Comparison of ENCODE assay signal across 15 cellular contexts in genomic region chr19:19139876-19140229, GRCh38. TPM values are rescaled to one million over a fixed set of nuclear protein-coding genes. Genes with fewer than 3 reads are reported as not detected.
DNase-seq lines count a peak whose midpoint lies in the region; ATAC-seq, FAIRE-seq and TF ChIP-seq lines count a peak whose summit lies in the region.
"Had no signal": no experiment of that assay in that cellular context is flagged by ENCODE, and none has a peak within 500 bp of the region (broad histone marks: within the 10 kb centered on the region; RNA-seq: fewer than 3 reads in every experiment).

No MANE protein-coding gene starts in this region.

- no peaks in the 10 kb centered on the region for H3K27me3 ChIP-seq in astrocyte (ENCODE audit: insufficient read depth, low read length)
- H3K27me3 ChIP-seq: foreskin keratinocyte, left lung, tibial artery had no signal

- peaks cover 12% of the 10 kb centered on the region for H3K79me2 ChIP-seq in astrocyte (ENCODE audit: insufficient read depth, low read length)

- FAIRE-seq in astrocyte (lab: Jason Lieb, UNC): no peak

- H3K4me1 Mint-ChIP-seq in HFFc6 (ENCODE audit: low read depth): peaks cover 17% of the 10 kb centered on the region
- peaks cover 3% of the 10 kb centered on the region for H3K4me1 Mint-ChIP-seq in astrocyte (ENCODE audit: low read depth, unreplicated experiment)
- H3K4me1 Mint-ChIP-seq in nephron: peaks cover 14% of the 10 kb centered on the region

- peaks cover 3% of the 10 kb centered on the region for H3K27me3 Mint-ChIP-seq in HFFc6 (ENCODE audit: insufficient read depth)
- peaks cover 7% of the 10 kb centered on the region for H3K27me3 Mint-ChIP-seq in astrocyte (ENCODE audit: low read depth, unreplicated experiment)
- H3K27me3 Mint-ChIP-seq in nephron (ENCODE audit: low read depth): peaks cover 12% of the 10 kb centered on the region
- H3K27me3 Mint-ChIP-seq: stimulated activated naive CD8-positive, alpha-beta T cell treated with anti-CD3 and anti-CD28 coated beads, Interleukin-15, amount 100 ng/mL, for 72 hours had no signal

- intact Hi-C loops in lower leg skin (cut with DNase I; ENCODE audit: low total_unique reads): no loop called here

- H3K4me1 ChIP-seq in astrocyte (ENCODE audit: insufficient read depth, low read length): peaks cover 8% of the 10 kb centered on the region
- H3K4me1 ChIP-seq: foreskin keratinocyte had no signal

- H3K9me3 ChIP-seq in astrocyte (ENCODE audit: insufficient read depth, low read depth, low read length): no peaks in the 10 kb centered on the region
- H3K9me3 ChIP-seq: left lung, tibial artery had no signal

- no peak for TF ChIP-seq POLR2A in lower leg skin (IDR thresholded peaks at IDR 0.05)

- TF ChIP-seq CTCF in C4-2B (conservative IDR thresholded peaks at IDR 0.05) (peak; percentile 69), HFFc6 (IDR thresholded peaks at IDR 0.05) (peak; percentile 70), astrocyte (IDR thresholded peaks at IDR 0.05; ENCODE audit: insufficient read depth, low read depth, low read length) (no peak), nephron (IDR thresholded peaks at IDR 0.05; ENCODE audit: unreplicated experiment in 3 of 3) (peak in 1 of 3 experiments; percentile 4), lower leg skin (IDR thresholded peaks at IDR 0.05) (no peak)

- no peak overlapping the region for H3K9ac ChIP-seq in astrocyte (ENCODE audit: low read length)

- H3K4me3 ChIP-seq in astrocyte (ENCODE audit: insufficient read depth, low read depth, low read length): no peak overlapping the region
- no peak overlapping the region for H3K4me3 ChIP-seq in lower leg skin (ENCODE audit: low read depth, poor library complexity, severe bottlenecking)
- H3K4me3 ChIP-seq: left lung, tibial artery had no signal

- H4K20me1 ChIP-seq in astrocyte (ENCODE audit: insufficient read depth, low read length): no peaks in the 10 kb centered on the region

- ATAC-seq in HG03095 (IDR thresholded peaks at IDR 0.05; ENCODE audit: unreplicated experiment) (no peak), GM18909 (IDR thresholded peaks at IDR 0.05; ENCODE audit: poor library complexity, unreplicated experiment) (no peak)

- H3K27ac Mint-ChIP-seq in HFFc6 (no peak overlapping the region), astrocyte (ENCODE audit: unreplicated experiment) (peak overlapping the region; percentile 55), nephron (no peak overlapping the region)

- no peaks in the 10 kb centered on the region for H3K36me3 Mint-ChIP-seq in HFFc6 (ENCODE audit: low read depth)
- H3K36me3 Mint-ChIP-seq in astrocyte (ENCODE audit: low read depth, unreplicated experiment): no peaks in the 10 kb centered on the region
- H3K36me3 Mint-ChIP-seq in nephron (ENCODE audit: low read depth): no peaks in the 10 kb centered on the region
- H3K36me3 Mint-ChIP-seq: activated naive CD4-positive, alpha-beta T cell treated with anti-CD3 and anti-CD28 coated beads, Interleukin-2, amount 10 ng/mL, durations not matched to agents 7 days and 5 days; immature natural killer cell had no signal

- H3K27ac ChIP-seq in C4-2B (no peak overlapping the region), astrocyte (ENCODE audit: low read depth, low read length) (no peak overlapping the region)
- H3K27ac ChIP-seq: foreskin keratinocyte, left lung, tibial artery had no signal

- H3K36me3 ChIP-seq in astrocyte (ENCODE audit: insufficient read depth, low read length): no peaks in the 10 kb centered on the region
- H3K36me3 ChIP-seq: left lung, tibial artery had no signal

- no peak for DNase-seq in HFFc6
- DNase-seq in astrocyte (ENCODE audit: low read depth): no peak
- DNase-seq in lower leg skin (ENCODE audit: low spot score in 2 of 2): no peak
- DNase-seq in midbrain (lab: John Stamatoyannopoulos, UW): no peak

- H3K9me3 Mint-ChIP-seq in HFFc6 (no peaks in the 10 kb centered on the region), astrocyte (ENCODE audit: unreplicated experiment) (no peaks in the 10 kb centered on the region), nephron (no peaks in the 10 kb centered on the region)
- H3K9me3 Mint-ChIP-seq: activated naive CD4-positive, alpha-beta T cell treated with anti-CD3 and anti-CD28 coated beads, Interleukin-2, amount 10 ng/mL, durations not matched to agents 7 days and 5 days; immature natural killer cell; stimulated activated naive CD8-positive, alpha-beta T cell treated with anti-CD3 and anti-CD28 coated beads, Interleukin-15, amount 100 ng/mL, for 72 hours had no signal

- H3K4me3 Mint-ChIP-seq in HFFc6: no peak overlapping the region
- no peak overlapping the region for H3K4me3 Mint-ChIP-seq in astrocyte (ENCODE audit: unreplicated experiment)
- H3K4me3 Mint-ChIP-seq in nephron: peak overlapping the region in 2 of 3 experiments; percentile 53 to 66
- H3K4me3 Mint-ChIP-seq: activated naive CD4-positive, alpha-beta T cell treated with anti-CD3 and anti-CD28 coated beads, Interleukin-2, amount 10 ng/mL, durations not matched to agents 7 days and 5 days; stimulated activated naive CD8-positive, alpha-beta T cell treated with anti-CD3 and anti-CD28 coated beads, Interleukin-15, amount 100 ng/mL, for 72 hours had no signal

- no peak overlapping the region for H3K4me2 ChIP-seq in astrocyte (ENCODE audit: low read length)

- WGBS in lower leg skin, 2 donors: 49 to 52% methylated on average over 5 of the region's 5 CpGs

- no peak overlapping the region for H2AFZ ChIP-seq in astrocyte (ENCODE audit: low read depth, low read length)

RNA-seq across cellular contexts. Expression of gene TMEM161A, which starts 1.6 kb away (rescaled TPM):
- 10 to 100 TPM; 20.5 to 27.9 (median 25.4) TPM for total RNA-seq in HFFc6 (2021; fragmentation: NEBNext Ultra II Directional; extraction: Animal tissue kit (Norgen Biotek cat#: 25700))
- total RNA-seq in astrocyte (27.2 and 33.8 TPM in 2 replicates), lower leg skin (10 to 100 TPM; 25.7 to 30.1 (median 27.9) TPM)

RNA-seq across cellular contexts. Expression of gene MEF2B, which starts 30.2 kb away (rescaled TPM):
- total RNA-seq in HFFc6 (2021; fragmentation: NEBNext Ultra II Directional; extraction: Animal tissue kit (Norgen Biotek cat#: 25700)): 1 to 10 TPM in 3 of 6 experiments, under 1 TPM in 3; 0.20 to 1.9 (median 0.82) TPM
- total RNA-seq in astrocyte (0.58 and 1.7 TPM in 2 replicates), lower leg skin (1 to 10 TPM in 1 of 4 donors, under 1 TPM in 2, not detected in 1; 0.49 to 2.2 (median 0.84) TPM)
- total RNA-seq: occipital lobe had no signal

RNA-seq across cellular contexts. Expression of gene BORCS8, which starts 52.1 kb away (rescaled TPM):
- total RNA-seq in HFFc6 (2021; fragmentation: NEBNext Ultra II Directional; extraction: Animal tissue kit (Norgen Biotek cat#: 25700)): 10 to 100 TPM; 33.9 to 43.2 (median 38.6) TPM
- total RNA-seq in astrocyte (29.5 and 33.5 TPM in 2 replicates), lower leg skin (10 to 100 TPM in 2 of 4 donors, 1 to 10 TPM in 2; 4.4 to 15.2 (median 10.9) TPM)

RNA-seq across cellular contexts. Expression of gene RFXANK, which starts 52.2 kb away (rescaled TPM):
- total RNA-seq in HFFc6 (2021; fragmentation: NEBNext Ultra II Directional; extraction: Animal tissue kit (Norgen Biotek cat#: 25700)): 10 to 100 TPM; 63.7 to 84.6 (median 75.7) TPM
- total RNA-seq in astrocyte: 91.1 and 92.5 TPM in 2 replicates
- 10 to 100 TPM; 40.1 to 59.0 (median 48.8) TPM for total RNA-seq in lower leg skin

Comparison
In these comparisons a context has a peak if more than half of its experiments do, and no peak if none do; other contexts are left out.
1. CTCF ChIP-seq: peak in C4-2B (single experiment) and HFFc6 (single experiment); none in astrocyte (single experiment) and lower leg skin (0 of 3).
2. H3K4me3 Mint-ChIP-seq: peak in nephron (2 of 3); none in HFFc6 (single experiment) and astrocyte (single experiment).